12 cellular contexts compared by ENCODE assay signal in the genomic region with DNA sequence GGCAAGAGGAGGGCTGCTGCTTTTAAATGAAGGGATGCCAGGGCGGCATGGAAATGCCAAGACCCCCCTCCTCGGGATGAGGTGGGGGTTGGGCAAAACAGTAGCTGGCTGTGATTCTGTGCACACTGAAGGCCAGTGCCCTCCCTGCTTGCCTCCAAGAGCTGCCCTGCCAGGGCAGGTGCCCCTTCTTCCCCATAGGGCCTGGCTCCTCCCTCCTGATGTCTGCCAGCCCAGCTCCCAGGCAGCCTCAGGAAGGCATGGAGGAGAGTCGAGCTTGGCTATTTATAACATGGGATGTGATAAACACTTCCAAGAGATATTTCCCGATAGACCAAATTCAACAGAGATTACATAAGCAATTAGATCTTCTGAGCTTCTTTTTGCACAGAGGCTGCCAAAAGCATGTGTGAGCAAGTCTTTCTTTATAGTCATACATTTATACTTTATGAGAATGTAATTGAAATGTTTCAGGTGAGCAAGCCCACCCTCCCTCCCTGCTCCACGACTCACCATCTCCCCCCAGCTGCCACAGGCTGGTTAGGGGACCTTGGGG.
"Had no signal": no experiment of that assay in that cellular context is flagged by ENCODE, and none has a peak within 500 bp of the region (broad histone marks: within the 10 kb centered on the region; RNA-seq: fewer than 3 reads in every experiment).

No MANE protein-coding gene starts in this region.

- H3K36me3 ChIP-seq: adrenal gland, tibial artery had no signal

- H3K27ac ChIP-seq: adrenal gland, tibial artery had no signal

- DNase-seq: activated naive CD4-positive, alpha-beta T cell; activated T-cell treated with anti-CD3 and anti-CD28 coated beads, Interleukin-2, amount 50 U/mL, for 1 hour; adrenal gland; cerebellar nuclear complex; hippocampal formation; mesenchymal stem cell; nephron progenitor cell; occipital lobe; stimulated activated CD4-positive, alpha-beta T cell treated with anti-CD3 and anti-CD28 coated beads, Interleukin-4, amount 100 ng/mL, for 1 hour; stimulated activated naive CD4-positive, alpha-beta T cell; T-helper 9 cell; tibial artery had no signal

- H3K27me3 ChIP-seq: tibial artery had no signal

- H3K4me3 ChIP-seq: adrenal gland, tibial artery had no signal

- H3K9me3 ChIP-seq: adrenal gland had no signal

- H3K4me1 ChIP-seq: adrenal gland had no signal
